Comparison of ENCODE assay signal across 16 cellular contexts in the genomic region with DNA sequence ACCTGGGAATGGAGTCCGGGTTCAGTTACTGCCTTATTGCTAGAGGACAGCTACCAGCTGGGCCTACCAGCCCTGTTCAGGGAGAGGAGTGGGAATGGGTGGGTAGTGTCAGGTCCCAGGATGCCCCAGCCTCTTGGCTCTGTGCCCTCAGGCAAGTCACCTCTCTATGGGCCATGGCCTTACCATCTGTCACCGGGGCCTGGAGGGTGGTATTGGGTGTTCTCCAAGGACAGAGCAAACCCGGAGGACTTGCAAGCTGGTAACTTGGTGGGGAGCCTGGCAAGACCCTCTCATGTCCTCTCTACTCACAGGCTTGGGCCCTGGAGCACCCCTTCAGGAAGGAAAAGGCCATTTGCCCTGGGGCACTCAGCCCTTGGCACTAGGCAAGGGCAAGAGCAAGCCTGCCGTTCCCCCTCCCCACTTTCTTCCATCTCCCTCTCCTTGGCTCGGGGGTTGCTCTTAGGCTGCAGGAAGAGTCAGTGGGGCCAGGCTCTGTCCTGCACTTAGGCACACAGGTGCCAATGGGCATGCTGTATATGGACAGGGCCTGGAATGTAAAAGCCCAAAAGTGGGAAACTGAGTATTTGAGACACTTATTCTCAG.
"Had no signal": no experiment of that assay in that cellular context is flagged by ENCODE, and none has a peak within 500 bp of the region (broad histone marks: within the 10 kb centered on the region; RNA-seq: fewer than 3 reads in every experiment).

No MANE protein-coding gene starts in this region.

- H3K27me3 Mint-ChIP-seq: effector memory CD8-positive, alpha-beta T cell had no signal

- H3K9me3 Mint-ChIP-seq: dendritic cell treated with granulocyte-macrophage colony-stimulating factor and Interleukin-4, amounts not matched to agents 40 ng/mL and 50 ng/mL, for 4 days; effector memory CD8-positive, alpha-beta T cell; naive thymus-derived CD4-positive, alpha-beta T cell had no signal

- H3K4me3 Mint-ChIP-seq: dendritic cell treated with granulocyte-macrophage colony-stimulating factor and Interleukin-4, amounts not matched to agents 40 ng/mL and 50 ng/mL, for 4 days had no signal

- ATAC-seq: effector memory CD8-positive, alpha-beta T cell; gastrocnemius medialis; heart right ventricle; naive thymus-derived CD4-positive, alpha-beta T cell had no signal

- FAIRE-seq: islet of Langerhans, small intestine had no signal

- DNase-seq: effector memory CD8-positive, alpha-beta T cell; gastrocnemius medialis; heart right ventricle; hypothalamus; kidney glomerular epithelial cell; mammary epithelial cell; naive thymus-derived CD4-positive, alpha-beta T cell; ovary; small intestine; stimulated activated CD4-positive, alpha-beta T cell treated with anti-CD3 and anti-CD28 coated beads, Interleukin-12 subunit alpha, Interleukin-12 subunit beta, amount 100 ng/mL, for 4 hours; stimulated activated naive CD4-positive, alpha-beta T cell treated with Interleukin-2 at 50 U/mL for 16 hours; tibial artery; upper lobe of left lung; uterus had no signal

- H3K27ac Mint-ChIP-seq: dendritic cell treated with granulocyte-macrophage colony-stimulating factor and Interleukin-4, amounts not matched to agents 40 ng/mL and 50 ng/mL, for 4 days had no signal
